20 cellular contexts compared by ENCODE assay signal in the genomic region with DNA sequence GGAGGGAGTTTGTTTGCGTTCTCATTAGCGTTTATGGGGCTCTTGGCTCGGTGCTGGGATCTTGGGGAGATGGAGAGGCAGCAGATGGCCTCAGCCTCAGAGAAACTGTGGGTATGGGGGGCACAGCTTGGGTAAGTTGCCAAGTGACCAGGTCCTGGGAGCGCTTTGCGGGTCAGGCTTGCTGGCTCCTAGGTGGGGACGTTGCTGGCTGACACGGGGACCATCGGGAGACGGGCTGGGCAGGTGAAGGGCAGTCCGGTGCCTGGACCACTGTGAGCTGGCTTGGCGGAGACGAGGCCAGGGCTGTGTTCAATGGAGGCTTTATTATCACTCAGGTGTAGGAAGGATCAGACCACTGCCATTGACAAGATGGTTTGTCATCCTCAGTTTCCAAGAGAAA. TPM values are rescaled to one million over a fixed set of nuclear protein-coding genes. Genes with fewer than 3 reads are reported as not detected.
DNase-seq lines count a peak whose midpoint lies in the region; ATAC-seq and TF ChIP-seq lines count a peak whose summit lies in the region.
"Had no signal": no experiment of that assay in that cellular context is flagged by ENCODE, and none has a peak within 500 bp of the region (broad histone marks: within the 10 kb centered on the region; RNA-seq: fewer than 3 reads in every experiment).

No MANE protein-coding gene starts in this region.

- no peaks in the 10 kb centered on the region for H4K20me1 ChIP-seq in neural progenitor cell (ENCODE audit: low read depth)
- H4K20me1 ChIP-seq in MM.1S (ENCODE audit: insufficient read depth, low read length): no peaks in the 10 kb centered on the region

- H3K9me3 ChIP-seq in neural progenitor cell (ENCODE audit: low read depth) (no peaks in the 10 kb centered on the region), upper lobe of left lung (no peaks in the 10 kb centered on the region), MM.1S (replicated peaks; ENCODE audit: insufficient read depth, low read length) (no peaks in the 10 kb centered on the region)
- H3K9me3 ChIP-seq: heart left ventricle had no signal

- no peak for DNase-seq in T-helper 1 cell
- peak; percentile 35 for DNase-seq in NCI-H1092 (lab: John Stamatoyannopoulos, UW)
- no peak for DNase-seq in activated naive CD8-positive, alpha-beta T cell treated with anti-CD3 and anti-CD28 coated beads, Interleukin-2, amount 10 ng/mL, durations not matched to agents 7 days and 5 days
- no peak for DNase-seq in neural progenitor cell (ENCODE audit: low spot score)
- DNase-seq in RKO (ENCODE audit: low spot score): no peak
- DNase-seq in upper lobe of left lung: no peak
- DNase-seq in MM.1S: no peak
- DNase-seq: activated CD4-positive, alpha-beta T cell treated with anti-CD3 and anti-CD28 coated beads for 48 hours; aorta; GF-D8; heart left ventricle; KG1; NCI-H1105 treated with DMSO at 0.1 percent for 48 hours; NCI-H774; PC-3; stimulated activated CD4-positive, alpha-beta T cell treated with anti-CD3 and anti-CD28 coated beads, Interleukin-1b, Interleukin-23, amount 100 ng/mL, for 48 hours had no signal

- no peak for TF ChIP-seq POLR2A in upper lobe of left lung (IDR thresholded peaks at IDR 0.05)

- no peaks in the 10 kb centered on the region for H3K36me3 ChIP-seq in neural progenitor cell
- H3K36me3 ChIP-seq in upper lobe of left lung: peaks cover 0 to 11% (median 9%) of the 10 kb centered on the region in 4 donors
- H3K36me3 ChIP-seq in MM.1S (replicated peaks; ENCODE audit: insufficient read depth, low read length): no peaks in the 10 kb centered on the region

- peaks cover 70% of the 10 kb centered on the region for H3K36me3 Mint-ChIP-seq in T-helper 1 cell treated with Interleukin-12 subunit alpha and Interleukin-12 subunit beta and Interleukin-4 antibody, amounts not matched to agents 30 μg/mL and 1 μg/mL, for 36 hours (ENCODE audit: low read depth)
- H3K36me3 Mint-ChIP-seq in activated naive CD8-positive, alpha-beta T cell treated with anti-CD3 and anti-CD28 coated beads, Interleukin-2, amount 10 ng/mL, durations not matched to agents 7 days and 5 days: peaks cover 66% of the 10 kb centered on the region
- H3K36me3 Mint-ChIP-seq in neural progenitor cell: no peaks in the 10 kb centered on the region

- no peak overlapping the region for H3K9ac ChIP-seq in neural progenitor cell
- H3K9ac ChIP-seq in MM.1S (ENCODE audit: low read length): no peak overlapping the region

- H3K9me2 ChIP-seq in MM.1S (replicated peaks; ENCODE audit: insufficient read depth, low read length): no peaks in the 10 kb centered on the region

- POLR2A ChIA-PET in activated naive CD8-positive, alpha-beta T cell treated with anti-CD3 and anti-CD28 coated beads, Interleukin-2, amount 10 ng/mL, durations not matched to agents 7 days and 5 days (lab: Charles Lee): no interaction called here

- H3K27me3 ChIP-seq in neural progenitor cell (no peaks in the 10 kb centered on the region), upper lobe of left lung (no peaks in the 10 kb centered on the region), MM.1S (replicated peaks; ENCODE audit: insufficient read depth, low read length) (no peaks in the 10 kb centered on the region)
- H3K27me3 ChIP-seq: heart left ventricle had no signal

- TF ChIP-seq CTCF in neural progenitor cell (IDR thresholded peaks at IDR 0.05) (no peak), upper lobe of left lung (IDR thresholded peaks at IDR 0.05) (no peak), MM.1S (IDR thresholded peaks at IDR 0.05; ENCODE audit: low read length) (no peak)

- no peaks in the 10 kb centered on the region for H3K27me3 Mint-ChIP-seq in T-helper 1 cell treated with Interleukin-12 subunit alpha and Interleukin-12 subunit beta and Interleukin-4 antibody, amounts not matched to agents 30 μg/mL and 1 μg/mL, for 36 hours (ENCODE audit: low read depth)
- no peaks in the 10 kb centered on the region for H3K27me3 Mint-ChIP-seq in activated naive CD8-positive, alpha-beta T cell treated with anti-CD3 and anti-CD28 coated beads, Interleukin-2, amount 10 ng/mL, durations not matched to agents 7 days and 5 days
- no peaks in the 10 kb centered on the region for H3K27me3 Mint-ChIP-seq in neural progenitor cell (ENCODE audit: insufficient read depth, low read depth)
- H3K27me3 Mint-ChIP-seq: B cell had no signal

- H3K4me2 ChIP-seq in neural progenitor cell (no peak overlapping the region), MM.1S (ENCODE audit: low read depth, low read length) (no peak overlapping the region)

- no peak for TF ChIP-seq EP300 in upper lobe of left lung (IDR thresholded peaks at IDR 0.05)

- H3K4me1 ChIP-seq in neural progenitor cell: no peaks in the 10 kb centered on the region
- peaks cover 13 to 47% (median 22%) of the 10 kb centered on the region in 4 donors for H3K4me1 ChIP-seq in upper lobe of left lung
- peaks cover 14% of the 10 kb centered on the region for H3K4me1 ChIP-seq in MM.1S (ENCODE audit: low read length)

- WGBS in upper lobe of left lung, 2 donors: 85 to 87% methylated on average over 7 to 12 of the region's 12 CpGs

- H2AFZ ChIP-seq in neural progenitor cell (replicated peaks) (no peak overlapping the region), MM.1S (ENCODE audit: low read length) (no peak overlapping the region)

- H3K9me3 Mint-ChIP-seq in T-helper 1 cell treated with Interleukin-12 subunit alpha and Interleukin-12 subunit beta and Interleukin-4 antibody, amounts not matched to agents 30 μg/mL and 1 μg/mL, for 36 hours: peaks cover 11% of the 10 kb centered on the region
- peaks cover 8% of the 10 kb centered on the region for H3K9me3 Mint-ChIP-seq in activated naive CD8-positive, alpha-beta T cell treated with anti-CD3 and anti-CD28 coated beads, Interleukin-2, amount 10 ng/mL, durations not matched to agents 7 days and 5 days
- H3K9me3 Mint-ChIP-seq in neural progenitor cell: peaks cover 19% of the 10 kb centered on the region

- H3K27ac Mint-ChIP-seq in T-helper 1 cell treated with Interleukin-12 subunit alpha and Interleukin-12 subunit beta and Interleukin-4 antibody, amounts not matched to agents 30 μg/mL and 1 μg/mL, for 36 hours: no peak overlapping the region
- H3K27ac Mint-ChIP-seq in activated naive CD8-positive, alpha-beta T cell treated with anti-CD3 and anti-CD28 coated beads, Interleukin-2, amount 10 ng/mL, durations not matched to agents 7 days and 5 days: peak overlapping the region; percentile 43
- peak overlapping the region; percentile 36 for H3K27ac Mint-ChIP-seq in neural progenitor cell
- H3K27ac Mint-ChIP-seq: B cell had no signal

- H3K4me3 ChIP-seq in neural progenitor cell (no peak overlapping the region), upper lobe of left lung (no peak overlapping the region), MM.1S (ENCODE audit: low read length) (no peak overlapping the region)
- H3K4me3 ChIP-seq: heart left ventricle had no signal

- H3K79me2 ChIP-seq in neural progenitor cell (ENCODE audit: low read depth): no peaks in the 10 kb centered on the region
- peaks cover 59% of the 10 kb centered on the region for H3K79me2 ChIP-seq in MM.1S (ENCODE audit: low read length)

- no peak for ATAC-seq in activated naive CD8-positive, alpha-beta T cell treated with anti-CD3 and anti-CD28 coated beads, Interleukin-2, amount 10 ng/mL, durations not matched to agents 7 days and 5 days (ENCODE audit: low read depth)
- ATAC-seq in upper lobe of left lung (ENCODE audit: low FRiP score in 2 of 2): no peak
- ATAC-seq: PC-3 had no signal

- H3K4me1 Mint-ChIP-seq in T-helper 1 cell treated with Interleukin-12 subunit alpha and Interleukin-12 subunit beta and Interleukin-4 antibody, amounts not matched to agents 30 μg/mL and 1 μg/mL, for 36 hours (ENCODE audit: low read depth): peaks cover 60% of the 10 kb centered on the region
- peaks cover 66% of the 10 kb centered on the region for H3K4me1 Mint-ChIP-seq in activated naive CD8-positive, alpha-beta T cell treated with anti-CD3 and anti-CD28 coated beads, Interleukin-2, amount 10 ng/mL, durations not matched to agents 7 days and 5 days
- peaks cover 13% of the 10 kb centered on the region for H3K4me1 Mint-ChIP-seq in neural progenitor cell

- H3F3A ChIP-seq in neural progenitor cell (ENCODE audit: low read depth) (peaks cover 6% of the 10 kb centered on the region), MM.1S (ENCODE audit: insufficient read depth, low read length) (0 out of 2 replicates have a peak, but pooled peaks cover 2% of the 10 kb centered on the region)

- H3K4me3 Mint-ChIP-seq in T-helper 1 cell treated with Interleukin-12 subunit alpha and Interleukin-12 subunit beta and Interleukin-4 antibody, amounts not matched to agents 30 μg/mL and 1 μg/mL, for 36 hours: peak overlapping the region; percentile 14
- H3K4me3 Mint-ChIP-seq in activated naive CD8-positive, alpha-beta T cell treated with anti-CD3 and anti-CD28 coated beads, Interleukin-2, amount 10 ng/mL, durations not matched to agents 7 days and 5 days: no peak overlapping the region
- peak overlapping the region; percentile 47 for H3K4me3 Mint-ChIP-seq in neural progenitor cell
- H3K4me3 Mint-ChIP-seq: B cell had no signal

- H3K27ac ChIP-seq in neural progenitor cell: no peak overlapping the region
- peak overlapping the region in 1 of 4 donors; percentile 16 for H3K27ac ChIP-seq in upper lobe of left lung
- H3K27ac ChIP-seq in MM.1S (ENCODE audit: low read length): no peak overlapping the region
- H3K27ac ChIP-seq: 22Rv1, heart left ventricle had no signal

RNA-seq across cellular contexts. Expression of a gene that starts 30.0 kb away (rescaled TPM):
- 100 to 1,000 TPM; 160 to 161 TPM for total RNA-seq in activated naive CD8-positive, alpha-beta T cell treated with anti-CD3 and anti-CD28 coated beads, Interleukin-2, amount 10 ng/mL, durations not matched to agents 7 days and 5 days
- total RNA-seq in neural progenitor cell (ENCODE audit: low replicate concordance) (0.56 and 0.68 TPM in 2 replicates), upper lobe of left lung (10 to 100 TPM; 14.0 to 45.1 (median 22.3) TPM)
- total RNA-seq: chondrocyte had no signal
